Comparison of ENCODE assay signal across 8 cellular contexts in the genomic region with DNA sequence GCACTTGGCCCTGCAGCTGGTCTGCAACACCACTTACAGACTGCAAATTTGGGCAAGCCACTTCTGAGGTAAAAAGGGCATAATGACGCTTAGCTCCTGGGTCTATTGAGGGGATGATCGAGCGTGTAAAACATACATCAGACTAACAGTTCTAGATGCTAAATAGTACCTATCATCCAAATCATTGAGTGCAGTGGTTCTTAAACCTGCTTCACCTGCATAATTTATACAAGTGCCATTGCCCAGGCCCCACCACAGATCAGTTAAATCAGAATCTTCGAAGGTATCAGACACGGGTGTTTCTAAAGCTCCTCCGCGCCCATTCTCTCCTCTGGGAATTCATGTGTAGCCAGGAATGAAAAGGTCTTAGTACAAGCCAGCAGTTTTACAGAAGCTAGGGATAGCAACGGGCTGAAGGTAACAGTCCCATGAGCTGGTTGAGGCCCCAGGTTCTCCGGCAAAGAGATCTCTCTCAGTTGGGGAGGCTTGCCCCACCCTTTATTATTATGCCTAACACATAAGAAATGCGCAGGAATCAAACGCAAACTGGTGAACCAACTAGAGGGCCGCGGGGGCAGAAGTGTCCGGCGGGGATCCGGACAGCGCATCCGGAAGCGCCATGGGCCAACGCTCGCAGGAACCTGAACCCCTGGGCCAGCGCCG. TPM values are rescaled to one million over a fixed set of nuclear protein-coding genes. Genes with fewer than 3 reads are reported as not detected.
DNase-seq lines count a peak whose midpoint lies in the region; ATAC-seq and TF ChIP-seq lines count a peak whose summit lies in the region.

No MANE protein-coding gene starts in this region.

- TF ChIP-seq CTCF in DOHH2 (IDR thresholded peaks at IDR 0.05; ENCODE audit: low read depth, low read length, poor library complexity, severe bottlenecking) (no peak), neural progenitor cell (IDR thresholded peaks at IDR 0.05) (no peak)

- H3K9ac ChIP-seq in duodenal mucosa (ENCODE audit: low read depth in 1 of 2, low read length in 2 of 2) (peak overlapping the region; percentile 79 to 85), neural progenitor cell (peak overlapping the region; percentile 72)

- peak overlapping the region; percentile 85 for H3K4me2 ChIP-seq in DOHH2 (ENCODE audit: low read length)
- H3K4me2 ChIP-seq in neural progenitor cell = peak overlapping the region; percentile 87

- H3K4me3 Mint-ChIP-seq in neural progenitor cell = peak overlapping the region; percentile 97

- H3K36me3 ChIP-seq in DOHH2 (ENCODE audit: control insufficient read depth, low read length) (peaks cover 22% of the 10 kb centered on the region), KOPT-K1 (ENCODE audit: insufficient read depth, low read length) (peaks cover 23% of the 10 kb centered on the region), duodenal mucosa (ENCODE audit: control insufficient read depth in 1 of 2, insufficient read depth in 2 of 2, low read length in 2 of 2) (peaks cover 9 to 26% of the 10 kb centered on the region in 2 donors), neural progenitor cell (no peaks in the 10 kb centered on the region)

- peak overlapping the region; percentile 75 for H2AFZ ChIP-seq in neural progenitor cell (replicated peaks)

- DNase-seq in neural progenitor cell (ENCODE audit: low spot score) (no peak), HT-29 (ENCODE audit: low spot score) (no peak), activated gamma-delta T cell treated with Interleukin-2 at 50 U/mL for 16 hours (no peak), NCI-H526 treated with DMSO at 0.1 percent for 48 hours (lab: John Stamatoyannopoulos, UW) (no peak)

- H3K9me3 Mint-ChIP-seq in neural progenitor cell = no peaks in the 10 kb centered on the region

- no peaks in the 10 kb centered on the region for H3K36me3 Mint-ChIP-seq in neural progenitor cell

- H3K27me3 ChIP-seq in DOHH2 (ENCODE audit: control insufficient read depth, low read length) = no peaks in the 10 kb centered on the region
- H3K27me3 ChIP-seq in duodenal mucosa (ENCODE audit: control insufficient read depth in 1 of 2, insufficient read depth in 2 of 2, low read length in 2 of 2) = no peaks in the 10 kb centered on the region
- peaks cover 7% of the 10 kb centered on the region for H3K27me3 ChIP-seq in neural progenitor cell

- H3K79me2 ChIP-seq in DOHH2 (ENCODE audit: control insufficient read depth, low read length) (peaks cover 34% of the 10 kb centered on the region), neural progenitor cell (ENCODE audit: low read depth) (peaks cover 25% of the 10 kb centered on the region)

- peak overlapping the region; percentile 96 for H3K4me3 ChIP-seq in DOHH2 (ENCODE audit: low read length)
- H3K4me3 ChIP-seq in duodenal mucosa (ENCODE audit: low read depth in 1 of 2, low read length in 2 of 2) = peak overlapping the region; percentile 94 to 96
- H3K4me3 ChIP-seq in neural progenitor cell = peak overlapping the region; percentile 76

- H4K20me1 ChIP-seq in DOHH2 (ENCODE audit: control insufficient read depth, insufficient read depth, low read depth, low read length) (no peaks in the 10 kb centered on the region), neural progenitor cell (ENCODE audit: low read depth) (peaks cover 10% of the 10 kb centered on the region)

- no peaks in the 10 kb centered on the region for H3K9me2 ChIP-seq in DOHH2 (replicated peaks; ENCODE audit: control insufficient read depth, low read length)

- H3K27ac ChIP-seq in DOHH2 (ENCODE audit: low read depth, low read length) = peak overlapping the region; percentile 25
- H3K27ac ChIP-seq in KOPT-K1 (ENCODE audit: low read depth, low read length, poor library complexity, severe bottlenecking) = peak overlapping the region; percentile 76
- peak overlapping the region; percentile 78 for H3K27ac ChIP-seq in duodenal mucosa (ENCODE audit: low read depth, low read length)
- no peak overlapping the region for H3K27ac ChIP-seq in neural progenitor cell

- peaks cover 36% of the 10 kb centered on the region for H3K4me1 ChIP-seq in DOHH2 (ENCODE audit: control insufficient read depth, low read length)
- peaks cover 41 to 51% of the 10 kb centered on the region in 2 donors for H3K4me1 ChIP-seq in duodenal mucosa (ENCODE audit: control insufficient read depth in 1 of 2, insufficient read depth in 2 of 2, low read length in 2 of 2)
- peaks cover 6% of the 10 kb centered on the region for H3K4me1 ChIP-seq in neural progenitor cell

- peaks cover 3% of the 10 kb centered on the region for H3K27me3 Mint-ChIP-seq in neural progenitor cell (ENCODE audit: insufficient read depth, low read depth)

- peaks cover 40% of the 10 kb centered on the region for H3K4me1 Mint-ChIP-seq in neural progenitor cell

- ATAC-seq in GM21528 (IDR thresholded peaks at IDR 0.05; ENCODE audit: low FRiP score, unreplicated experiment) = peak; percentile 39

- H3K27ac Mint-ChIP-seq in neural progenitor cell = peak overlapping the region; percentile 76

- H3K9me3 ChIP-seq in DOHH2 (ENCODE audit: control insufficient read depth, insufficient read depth, low read length) (no peaks in the 10 kb centered on the region), KOPT-K1 (ENCODE audit: insufficient read depth, low read length, poor library complexity, severe bottlenecking) (no peaks in the 10 kb centered on the region), duodenal mucosa (ENCODE audit: control insufficient read depth in 1 of 2, low read length in 2 of 2) (no peaks in the 10 kb centered on the region), neural progenitor cell (ENCODE audit: low read depth) (no peaks in the 10 kb centered on the region)

- no peaks in the 10 kb centered on the region for H3F3A ChIP-seq in DOHH2 (ENCODE audit: control insufficient read depth, insufficient read depth)
- no peaks in the 10 kb centered on the region for H3F3A ChIP-seq in neural progenitor cell (ENCODE audit: low read depth)

RNA-seq across cellular contexts. Expression of gene RNF181, which starts 0.7 kb away (rescaled TPM):
- 81.3 and 113 TPM in 2 replicates for total RNA-seq in neural progenitor cell (ENCODE audit: low replicate concordance)
- 107 and 109 TPM in 2 replicates for total RNA-seq in HT-29 (2014; rRNA removed; shearing (Covaris generic))

RNA-seq across cellular contexts. Expression of gene TMEM150A, which starts 7.7 kb away (rescaled TPM):
- 7.2 and 12.5 TPM in 2 replicates for total RNA-seq in neural progenitor cell (ENCODE audit: low replicate concordance)
- 12.1 and 12.3 TPM in 2 replicates for total RNA-seq in HT-29 (2014; rRNA removed; shearing (Covaris generic))

RNA-seq across cellular contexts. Expression of gene VAMP5, which starts 10.6 kb away (rescaled TPM):
- total RNA-seq in neural progenitor cell (ENCODE audit: low replicate concordance) = not detected in 2 replicates
- total RNA-seq in HT-29 (2014; rRNA removed; shearing (Covaris generic)) = 2.7 and 10.4 TPM in 2 replicates

RNA-seq across cellular contexts. Expression of gene C2orf68, which starts 17.0 kb away (rescaled TPM):
- total RNA-seq in neural progenitor cell (ENCODE audit: low replicate concordance) = 31.1 and 47.6 TPM in 2 replicates
- total RNA-seq in HT-29 (2014; rRNA removed; shearing (Covaris generic)) = 40.0 and 47.9 TPM in 2 replicates

RNA-seq across cellular contexts. Expression of gene VAMP8, which starts 17.5 kb away (rescaled TPM):
- 0.52 and 2.4 TPM in 2 replicates for total RNA-seq in neural progenitor cell (ENCODE audit: low replicate concordance)
- total RNA-seq in HT-29 (2014; rRNA removed; shearing (Covaris generic)) = 92.3 and 93.1 TPM in 2 replicates
